In genomic region chr2:191190439-191190838, GRCh38 we compare ENCODE assay signal across 16 cellular contexts. TPM values are rescaled to one million over a fixed set of nuclear protein-coding genes. Genes with fewer than 3 reads are reported as not detected.
DNase-seq lines count a peak whose midpoint lies in the region; ATAC-seq and TF ChIP-seq lines count a peak whose summit lies in the region.
"Had no signal": no experiment of that assay in that cellular context is flagged by ENCODE, and none has a peak within 500 bp of the region (broad histone marks: within the 10 kb centered on the region; RNA-seq: fewer than 3 reads in every experiment).

No MANE protein-coding gene starts in this region.

- H3K4me3 ChIP-seq in upper lobe of left lung (no peak overlapping the region), GM23338 (no peak overlapping the region)
- H3K4me3 ChIP-seq: BLaER1 treated with 17β-estradiol and CSF1 and Interleukin-3, amounts not matched to agents 10 nM and 100 nM; psoas muscle had no signal

- H3K27me3 ChIP-seq in upper lobe of left lung (no peaks in the 10 kb centered on the region), GM23338 (ENCODE audit: insufficient read depth) (no peaks in the 10 kb centered on the region)
- H3K27me3 ChIP-seq: BLaER1 treated with 17β-estradiol and CSF1 and Interleukin-3, amounts not matched to agents 10 nM and 100 nM had no signal

- no peaks in the 10 kb centered on the region for H3K9me3 ChIP-seq in T-helper 17 cell (ENCODE audit: control insufficient read depth, low read length, poor library complexity, severe bottlenecking)
- no peaks in the 10 kb centered on the region for H3K9me3 ChIP-seq in upper lobe of left lung
- H3K9me3 ChIP-seq: BLaER1 treated with 17β-estradiol and CSF1 and Interleukin-3, amounts not matched to agents 10 nM and 100 nM; psoas muscle had no signal

- no peaks in the 10 kb centered on the region for H3K79me2 ChIP-seq in GM23338 (replicated peaks; ENCODE audit: insufficient read depth)

- no peak overlapping the region for H2AFZ ChIP-seq in GM23338

- TF ChIP-seq CTCF in activated CD8-positive, alpha-beta T cell treated with anti-CD3 and anti-CD28 coated beads for 36 hours (IDR thresholded peaks at IDR 0.05): no peak
- TF ChIP-seq CTCF in upper lobe of left lung (IDR thresholded peaks at IDR 0.05) (no peak), GM23338 (conservative IDR thresholded peaks at IDR 0.05; ENCODE audit: low read depth in 2 of 2) (no peak)

- no peak for TF ChIP-seq EP300 in upper lobe of left lung (IDR thresholded peaks at IDR 0.05)

- H3K9me3 Mint-ChIP-seq in activated CD8-positive, alpha-beta T cell treated with anti-CD3 and anti-CD28 coated beads for 36 hours: peaks cover 19% of the 10 kb centered on the region
- peaks cover 14% of the 10 kb centered on the region for H3K9me3 Mint-ChIP-seq in activated CD8-positive, alpha-beta T cell treated with anti-CD3 and anti-CD28 coated beads, Interleukin-2, amount 10 ng/mL, durations not matched to agents 7 days and 5 days (ENCODE audit: insufficient read depth)
- no peaks in the 10 kb centered on the region for H3K9me3 Mint-ChIP-seq in GM23338
- H3K9me3 Mint-ChIP-seq: stimulated activated naive B cell treated with anti-CD40 and anti-IgM and Interleukin-4, amounts not matched to agents 10 μg/mL and 1 μg/mL and 100 μg/mL, for 72 hours had no signal

- H3K4me1 ChIP-seq in upper lobe of left lung (peaks cover 0 to 15% (median 5%) of the 10 kb centered on the region in 4 donors), GM23338 (ENCODE audit: insufficient read depth) (no peaks in the 10 kb centered on the region)
- H3K4me1 ChIP-seq: psoas muscle had no signal

- peaks cover 73% of the 10 kb centered on the region for H3K4me1 Mint-ChIP-seq in activated CD8-positive, alpha-beta T cell treated with anti-CD3 and anti-CD28 coated beads for 36 hours (ENCODE audit: low read depth)
- H3K4me1 Mint-ChIP-seq in activated CD8-positive, alpha-beta T cell treated with anti-CD3 and anti-CD28 coated beads, Interleukin-2, amount 10 ng/mL, durations not matched to agents 7 days and 5 days (ENCODE audit: low read depth): peaks cover 62% of the 10 kb centered on the region
- peaks cover 21% of the 10 kb centered on the region for H3K4me1 Mint-ChIP-seq in T-helper 17 cell
- no peaks in the 10 kb centered on the region for H3K4me1 Mint-ChIP-seq in GM23338

- H4K20me1 ChIP-seq in GM23338 (replicated peaks; ENCODE audit: insufficient read depth): no peaks in the 10 kb centered on the region
- H4K20me1 ChIP-seq: BLaER1 treated with 17β-estradiol and CSF1 and Interleukin-3, amounts not matched to agents 10 nM and 100 nM had no signal

- H3K27ac ChIP-seq in upper lobe of left lung (no peak overlapping the region), GM23338 (ENCODE audit: low read depth) (no peak overlapping the region)
- H3K27ac ChIP-seq: BLaER1 treated with 17β-estradiol and CSF1 and Interleukin-3, amounts not matched to agents 10 nM and 100 nM; psoas muscle had no signal

- CTCF ChIA-PET in activated CD8-positive, alpha-beta T cell treated with anti-CD3 and anti-CD28 coated beads for 36 hours (lab: Charles Lee): interaction anchor here (1.2 to 1.4 kb wide), 2 partner anchors 28 to 331 kb away, joined by 3 to 4 read pairs; no protein-coding TSS in a partner anchor
- CTCF ChIA-PET in activated CD8-positive, alpha-beta T cell treated with anti-CD3 and anti-CD28 coated beads, Interleukin-2, amount 10 ng/mL, durations not matched to agents 7 days and 5 days (lab: Charles Lee): interaction anchor here (1.5 kb wide), 1 partner anchor 10 kb away, joined by 5 read pairs; no protein-coding TSS in a partner anchor

- no peak overlapping the region for H3K4me3 Mint-ChIP-seq in activated CD8-positive, alpha-beta T cell treated with anti-CD3 and anti-CD28 coated beads for 36 hours
- no peak overlapping the region for H3K4me3 Mint-ChIP-seq in activated CD8-positive, alpha-beta T cell treated with anti-CD3 and anti-CD28 coated beads, Interleukin-2, amount 10 ng/mL, durations not matched to agents 7 days and 5 days
- no peak overlapping the region for H3K4me3 Mint-ChIP-seq in T-helper 17 cell
- H3K4me3 Mint-ChIP-seq in GM23338: no peak overlapping the region
- H3K4me3 Mint-ChIP-seq: stimulated activated naive B cell treated with anti-CD40 and anti-IgM and Interleukin-4, amounts not matched to agents 10 μg/mL and 1 μg/mL and 100 μg/mL, for 72 hours had no signal

- H3K27me3 Mint-ChIP-seq in activated CD8-positive, alpha-beta T cell treated with anti-CD3 and anti-CD28 coated beads for 36 hours: no peaks in the 10 kb centered on the region
- no peaks in the 10 kb centered on the region for H3K27me3 Mint-ChIP-seq in activated CD8-positive, alpha-beta T cell treated with anti-CD3 and anti-CD28 coated beads, Interleukin-2, amount 10 ng/mL, durations not matched to agents 7 days and 5 days (ENCODE audit: low read depth)
- H3K27me3 Mint-ChIP-seq in T-helper 17 cell: no peaks in the 10 kb centered on the region
- no peaks in the 10 kb centered on the region for H3K27me3 Mint-ChIP-seq in GM23338 (ENCODE audit: insufficient read depth, low read depth, poor library complexity)
- H3K27me3 Mint-ChIP-seq: stimulated activated naive B cell treated with anti-CD40 and anti-IgM and Interleukin-4, amounts not matched to agents 10 μg/mL and 1 μg/mL and 100 μg/mL, for 72 hours had no signal

- H3F3A ChIP-seq in GM23338 (replicated peaks; ENCODE audit: low read depth): no peaks in the 10 kb centered on the region

- intact Hi-C loops in activated CD8-positive, alpha-beta T cell treated with anti-CD3 and anti-CD28 coated beads for 36 hours (cut with micrococcal nuclease): no loop called here

- H3K36me3 ChIP-seq in upper lobe of left lung (no peaks in the 10 kb centered on the region), GM23338 (ENCODE audit: insufficient read depth) (no peaks in the 10 kb centered on the region)
- H3K36me3 ChIP-seq: BLaER1 treated with 17β-estradiol and CSF1 and Interleukin-3, amounts not matched to agents 10 nM and 100 nM had no signal

- no peak for DNase-seq in activated CD8-positive, alpha-beta T cell treated with anti-CD3 and anti-CD28 coated beads for 36 hours
- DNase-seq in activated CD8-positive, alpha-beta T cell treated with anti-CD3 and anti-CD28 coated beads, Interleukin-2, amount 10 ng/mL, durations not matched to agents 7 days and 5 days: no peak
- DNase-seq in NCI-H2029 treated with DMSO at 0.1 percent for 48 hours (lab: John Stamatoyannopoulos, UW) (peak; percentile 50), T-helper 17 cell (no peak), upper lobe of left lung (peak in 1 of 2 donors; percentile 79), GM23338 (ENCODE audit: low spot score) (no peak)
- DNase-seq: activated CD8-positive, alpha-beta memory T cell treated with anti-CD3 and anti-CD28 coated beads for 24 hours; activated effector memory CD4-positive, alpha-beta T cell treated with Interleukin-2 at 50 U/mL for 16 hours; NCI-H2081; psoas muscle; stimulated activated naive B cell treated with anti-CD40 and anti-IgM and Interleukin-4, amounts not matched to agents 10 μg/mL and 1 μg/mL and 100 μg/mL, for 72 hours; T-helper 1 cell had no signal

- TF ChIP-seq POLR2A in upper lobe of left lung (IDR thresholded peaks at IDR 0.05): no peak

- no peaks in the 10 kb centered on the region for H3K9me2 ChIP-seq in GM23338 (ENCODE audit: insufficient read depth)

- no peak overlapping the region for H3K4me2 ChIP-seq in GM23338
- H3K4me2 ChIP-seq: BLaER1 treated with 17β-estradiol and CSF1 and Interleukin-3, amounts not matched to agents 10 nM and 100 nM had no signal

- H3K36me3 Mint-ChIP-seq in activated CD8-positive, alpha-beta T cell treated with anti-CD3 and anti-CD28 coated beads for 36 hours (ENCODE audit: low read depth): peaks cover 31% of the 10 kb centered on the region
- peaks cover 37% of the 10 kb centered on the region for H3K36me3 Mint-ChIP-seq in activated CD8-positive, alpha-beta T cell treated with anti-CD3 and anti-CD28 coated beads, Interleukin-2, amount 10 ng/mL, durations not matched to agents 7 days and 5 days (ENCODE audit: low read depth)
- H3K36me3 Mint-ChIP-seq in T-helper 17 cell (ENCODE audit: low read depth) (no peaks in the 10 kb centered on the region), GM23338 (ENCODE audit: low read depth) (no peaks in the 10 kb centered on the region)
- H3K36me3 Mint-ChIP-seq: stimulated activated naive B cell treated with anti-CD40 and anti-IgM and Interleukin-4, amounts not matched to agents 10 μg/mL and 1 μg/mL and 100 μg/mL, for 72 hours had no signal

- POLR2A ChIA-PET in activated CD8-positive, alpha-beta T cell treated with anti-CD3 and anti-CD28 coated beads for 36 hours (lab: Charles Lee): no interaction called here
- POLR2A ChIA-PET in activated CD8-positive, alpha-beta T cell treated with anti-CD3 and anti-CD28 coated beads, Interleukin-2, amount 10 ng/mL, durations not matched to agents 7 days and 5 days (lab: Charles Lee): no interaction called here

- WGBS in upper lobe of left lung, 2 donors: 76 to 84% methylated on average over 2 of the region's 2 CpGs

- ATAC-seq in activated CD8-positive, alpha-beta T cell treated with anti-CD3 and anti-CD28 coated beads for 36 hours: no peak
- ATAC-seq in activated CD8-positive, alpha-beta T cell treated with anti-CD3 and anti-CD28 coated beads, Interleukin-2, amount 10 ng/mL, durations not matched to agents 7 days and 5 days: no peak
- ATAC-seq in T-helper 17 cell: no peak
- ATAC-seq in upper lobe of left lung (ENCODE audit: low FRiP score in 2 of 2): peak; percentile 39 to 87
- ATAC-seq in HG02610 (IDR thresholded peaks at IDR 0.05; ENCODE audit: unreplicated experiment): no peak
- no peak for ATAC-seq in GM23338
- ATAC-seq: HCT116; left lobe of liver; psoas muscle; stimulated activated naive B cell treated with anti-CD40 and anti-IgM and Interleukin-4, amounts not matched to agents 10 μg/mL and 1 μg/mL and 100 μg/mL, for 72 hours had no signal

- H3K27ac Mint-ChIP-seq in activated CD8-positive, alpha-beta T cell treated with anti-CD3 and anti-CD28 coated beads for 36 hours: peak overlapping the region; percentile 13
- H3K27ac Mint-ChIP-seq in activated CD8-positive, alpha-beta T cell treated with anti-CD3 and anti-CD28 coated beads, Interleukin-2, amount 10 ng/mL, durations not matched to agents 7 days and 5 days: no peak overlapping the region
- H3K27ac Mint-ChIP-seq in T-helper 17 cell (peak overlapping the region; percentile 88), GM23338 (no peak overlapping the region)
- H3K27ac Mint-ChIP-seq: stimulated activated naive B cell treated with anti-CD40 and anti-IgM and Interleukin-4, amounts not matched to agents 10 μg/mL and 1 μg/mL and 100 μg/mL, for 72 hours had no signal

RNA-seq across cellular contexts. Expression of gene STAT4, which starts 39.6 kb away (rescaled TPM):
- total RNA-seq in activated CD8-positive, alpha-beta T cell treated with anti-CD3 and anti-CD28 coated beads for 36 hours: 10 to 100 TPM; 70.8 to 72.2 TPM
- total RNA-seq in activated CD8-positive, alpha-beta T cell treated with anti-CD3 and anti-CD28 coated beads, Interleukin-2, amount 10 ng/mL, durations not matched to agents 7 days and 5 days: 100 to 1,000 TPM; 154 to 157 TPM
- total RNA-seq in T-helper 17 cell (100 to 1,000 TPM; 117 to 128 TPM), upper lobe of left lung (10 to 100 TPM in 1 of 6 donors, 1 to 10 TPM in 5; 3.6 to 11.9 (median 6.0) TPM)
- total RNA-seq in GM23338 (2014; rRNA removed; shearing (Covaris generic)): 0.16 and 0.52 TPM in 2 replicates
- 0.30 and 0.86 TPM in 2 replicates for polyA plus RNA-seq in GM23338 (2016; fragmentation: Nextera tagmentation; extraction: Ambion mirVana)

RNA-seq across cellular contexts. Expression of gene MYO1B, which starts 54.8 kb away (rescaled TPM):
- total RNA-seq in activated CD8-positive, alpha-beta T cell treated with anti-CD3 and anti-CD28 coated beads for 36 hours: 10 to 100 TPM; 43.2 to 44.8 TPM
- total RNA-seq in activated CD8-positive, alpha-beta T cell treated with anti-CD3 and anti-CD28 coated beads, Interleukin-2, amount 10 ng/mL, durations not matched to agents 7 days and 5 days: 1 to 10 TPM; 2.6 to 3.4 TPM
- under 1 TPM; 0.23 to 0.52 TPM for total RNA-seq in T-helper 17 cell
- 100 to 1,000 TPM; 112 to 311 (median 137) TPM for total RNA-seq in upper lobe of left lung
- 60.4 and 70.6 TPM in 2 replicates for total RNA-seq in GM23338 (2014; rRNA removed; shearing (Covaris generic))
- 20.0 and 26.4 TPM in 2 replicates for polyA plus RNA-seq in GM23338 (2016; fragmentation: Nextera tagmentation; extraction: Ambion mirVana)

Comparison
In these comparisons a context has a peak if more than half of its experiments do, and no peak if none do; other contexts are left out.
1. H3K27ac Mint-ChIP-seq: peak in activated CD8-positive, alpha-beta T cell treated with anti-CD3 and anti-CD28 coated beads for 36 hours (single experiment) and T-helper 17 cell (single experiment); none in activated CD8-positive, alpha-beta T cell treated with anti-CD3 and anti-CD28 coated beads, Interleukin-2, amount 10 ng/mL, durations not matched to agents 7 days and 5 days (single experiment) and GM23338 (single experiment).
2. RNA of gene MYO1B, which starts 54.8 kb away (total RNA-seq): 112 to 311 TPM in upper lobe of left lung, 60.4 to 70.6 TPM in GM23338 and 43.2 to 44.8 TPM in activated CD8-positive, alpha-beta T cell treated with anti-CD3 and anti-CD28 coated beads for 36 hours; 2.6 to 3.4 TPM in activated CD8-positive, alpha-beta T cell treated with anti-CD3 and anti-CD28 coated beads, Interleukin-2, amount 10 ng/mL, durations not matched to agents 7 days and 5 days and 0.23 to 0.52 TPM in T-helper 17 cell; every median in the first group is over 4 times any median in the second.
3. ATAC-seq: peak in upper lobe of left lung (2 of 2); none in activated CD8-positive, alpha-beta T cell treated with anti-CD3 and anti-CD28 coated beads for 36 hours (single experiment), activated CD8-positive, alpha-beta T cell treated with anti-CD3 and anti-CD28 coated beads, Interleukin-2, amount 10 ng/mL, durations not matched to agents 7 days and 5 days (single experiment), T-helper 17 cell (single experiment), HG02610 (single experiment) and GM23338 (single experiment).
4. RNA of gene STAT4, which starts 39.6 kb away (total RNA-seq): 154 to 157 TPM in activated CD8-positive, alpha-beta T cell treated with anti-CD3 and anti-CD28 coated beads, Interleukin-2, amount 10 ng/mL, durations not matched to agents 7 days and 5 days, 117 to 128 TPM in T-helper 17 cell and 70.8 to 72.2 TPM in activated CD8-positive, alpha-beta T cell treated with anti-CD3 and anti-CD28 coated beads for 36 hours; 3.6 to 11.9 TPM in upper lobe of left lung and 0.16 to 0.52 TPM in GM23338; every median in the first group is over 4 times any median in the second.